In the genomic region with DNA sequence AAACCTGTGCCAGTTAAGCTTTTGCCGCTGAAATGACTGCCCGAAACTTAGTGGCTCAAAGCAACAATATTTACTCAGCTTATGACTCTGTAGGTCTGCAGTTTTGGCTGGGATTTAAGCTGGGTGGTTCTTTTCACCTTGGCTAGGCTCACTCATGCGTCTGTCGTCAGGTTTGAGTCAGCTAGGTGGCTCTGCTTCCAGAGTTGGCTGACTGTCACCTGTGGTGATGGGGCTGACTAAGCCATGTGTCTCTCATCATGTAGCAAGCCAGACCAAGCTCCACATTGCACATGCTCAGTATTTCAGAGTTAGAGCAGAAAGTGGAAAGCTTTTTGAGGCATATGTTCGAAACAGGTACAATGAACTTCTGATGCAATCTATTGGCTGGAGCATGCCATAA, we compare ENCODE assay signal across 33 cellular contexts.
DNase-seq lines count a peak whose midpoint lies in the region; ATAC-seq, FAIRE-seq and TF ChIP-seq lines count a peak whose summit lies in the region.
"Had no signal": no experiment of that assay in that cellular context is flagged by ENCODE, and none has a peak within 500 bp of the region (broad histone marks: within the 10 kb centered on the region; RNA-seq: fewer than 3 reads in every experiment).

No MANE protein-coding gene starts in this region.

- no peak overlapping the region for H3K27ac Mint-ChIP-seq in naive thymus-derived CD8-positive, alpha-beta T cell
- H3K27ac Mint-ChIP-seq in activated CD4-positive, alpha-beta memory T cell treated with anti-CD3 and anti-CD28 coated beads for 36 hours: no peak overlapping the region
- H3K27ac Mint-ChIP-seq: activated CD4-positive, alpha-beta T cell treated with anti-CD3 and anti-CD28 coated beads, Interleukin-2, amount 10 ng/mL, durations not matched to agents 24 days and 14 days; activated naive CD8-positive, alpha-beta T cell treated with anti-CD3 and anti-CD28 coated beads, Interleukin-2, amount 50 U/mL, for 24 hours; CD4-positive, CD25-positive, alpha-beta regulatory T cell; immature natural killer cell; naive B cell; stimulated activated naive B cell treated with anti-CD40 and anti-IgM and Interleukin-4, amounts not matched to agents 10 μg/mL and 1 μg/mL and 100 μg/mL, for 72 hours had no signal

- no peak for TF ChIP-seq CTCF in gastroesophageal sphincter (IDR thresholded peaks at IDR 0.05)

- FAIRE-seq in HTR-8/SVneo (lab: Jason Lieb, UNC): peak; percentile 65
- FAIRE-seq: A204.1, D721Med, endothelial cell of umbilical vein, frontal cortex, K562 had no signal

- H3K4me3 ChIP-seq in gastroesophageal sphincter: no peak overlapping the region
- H3K4me3 ChIP-seq: K562, prostate gland, suprapubic skin had no signal

- WGBS in gastroesophageal sphincter (ENCODE audit: low coverage in 1 of 2), 2 donors: 33 to 56% methylated on average over 3 of the region's 5 CpGs

- DNase-seq in A172 (ENCODE audit: low spot score) (peak; percentile 8), HTR-8/SVneo (ENCODE audit: insufficient read length, low spot score) (no peak), cerebellum (ENCODE audit: low spot score) (peak; percentile 76), mesenteric fat pad (ENCODE audit: low spot score) (no peak)
- no peak for DNase-seq in naive thymus-derived CD8-positive, alpha-beta T cell
- DNase-seq in activated CD4-positive, alpha-beta memory T cell treated with anti-CD3 and anti-CD28 coated beads for 36 hours: no peak
- DNase-seq: activated CD4-positive, alpha-beta T cell treated with anti-CD3 and anti-CD28 coated beads, Interleukin-2, amount 10 ng/mL, durations not matched to agents 24 days and 14 days; activated naive CD8-positive, alpha-beta T cell treated with anti-CD3 and anti-CD28 coated beads, Interleukin-2, amount 50 U/mL, for 24 hours; activated T-cell treated with anti-CD3 and anti-CD28 coated beads, Interleukin-2, amount 50 U/mL, for 48 hours; CD4-positive, CD25-positive, alpha-beta regulatory T cell; GOT3; hypothalamus; immature natural killer cell; MM.1S; naive B cell; NCI-H2029 treated with DMSO at 0.1 percent for 48 hours; NCI-H345; NCI-H748 treated with DMSO at 0.1 percent for 48 hours; nucleus accumbens; SK-N-SH; stimulated activated CD4-positive, alpha-beta T cell treated with anti-CD3 and anti-CD28 coated beads, Interleukin-15, amount 100 ng/mL, for 24 hours; stimulated activated naive B cell treated with anti-CD40 and anti-IgM and Interleukin-4, amounts not matched to agents 10 μg/mL and 1 μg/mL and 100 μg/mL, for 72 hours; WERI-Rb-1 had no signal

- no peaks in the 10 kb centered on the region for H3K9me3 ChIP-seq in gastroesophageal sphincter
- H3K9me3 ChIP-seq: prostate gland, SK-N-SH, suprapubic skin had no signal

- TF ChIP-seq EP300 in gastroesophageal sphincter (IDR thresholded peaks at IDR 0.05): no peak

- no peak for TF ChIP-seq POLR2A in gastroesophageal sphincter (IDR thresholded peaks at IDR 0.05)

- no peaks in the 10 kb centered on the region for H3K36me3 ChIP-seq in gastroesophageal sphincter
- H3K36me3 ChIP-seq: prostate gland, suprapubic skin, WERI-Rb-1 had no signal

- CTCF ChIA-PET in activated CD4-positive, alpha-beta memory T cell treated with anti-CD3 and anti-CD28 coated beads for 36 hours (lab: Charles Lee): no interaction called here

- H3K36me3 Mint-ChIP-seq in naive thymus-derived CD8-positive, alpha-beta T cell: no peaks in the 10 kb centered on the region
- H3K36me3 Mint-ChIP-seq in activated CD4-positive, alpha-beta memory T cell treated with anti-CD3 and anti-CD28 coated beads for 36 hours: no peaks in the 10 kb centered on the region
- H3K36me3 Mint-ChIP-seq: CD4-positive, CD25-positive, alpha-beta regulatory T cell; immature natural killer cell; naive B cell; stimulated activated naive B cell treated with anti-CD40 and anti-IgM and Interleukin-4, amounts not matched to agents 10 μg/mL and 1 μg/mL and 100 μg/mL, for 72 hours had no signal

- ATAC-seq in gastroesophageal sphincter (peak; percentile 64), HG02870 (IDR thresholded peaks at IDR 0.05; ENCODE audit: unreplicated experiment) (no peak)
- ATAC-seq in naive thymus-derived CD8-positive, alpha-beta T cell: no peak
- ATAC-seq: activated naive CD8-positive, alpha-beta T cell treated with anti-CD3 and anti-CD28 coated beads, Interleukin-2, amount 50 U/mL, for 24 hours; K562; left lobe of liver; stimulated activated naive B cell treated with anti-CD40 and anti-IgM and Interleukin-4, amounts not matched to agents 10 μg/mL and 1 μg/mL and 100 μg/mL, for 72 hours had no signal

- peaks cover 3 to 47% (median 8%) of the 10 kb centered on the region in 3 donors for H3K4me1 ChIP-seq in gastroesophageal sphincter
- H3K4me1 ChIP-seq: prostate gland had no signal

- no peaks in the 10 kb centered on the region for H3K27me3 ChIP-seq in gastroesophageal sphincter
- H3K27me3 ChIP-seq: suprapubic skin had no signal

- intact Hi-C loops in activated CD4-positive, alpha-beta memory T cell treated with anti-CD3 and anti-CD28 coated beads for 36 hours (cut with micrococcal nuclease): no loop called here

- peaks cover 0 to 4% (median 0%) of the 10 kb centered on the region in 9 donors for H3K9me3 Mint-ChIP-seq in naive thymus-derived CD8-positive, alpha-beta T cell
- H3K9me3 Mint-ChIP-seq in activated CD4-positive, alpha-beta memory T cell treated with anti-CD3 and anti-CD28 coated beads for 36 hours: peaks cover 2% of the 10 kb centered on the region
- H3K9me3 Mint-ChIP-seq: activated CD4-positive, alpha-beta T cell treated with anti-CD3 and anti-CD28 coated beads, Interleukin-2, amount 10 ng/mL, durations not matched to agents 24 days and 14 days; activated naive CD8-positive, alpha-beta T cell treated with anti-CD3 and anti-CD28 coated beads, Interleukin-2, amount 50 U/mL, for 24 hours; stimulated activated naive B cell treated with anti-CD40 and anti-IgM and Interleukin-4, amounts not matched to agents 10 μg/mL and 1 μg/mL and 100 μg/mL, for 72 hours had no signal

- H3K4me1 Mint-ChIP-seq in naive thymus-derived CD8-positive, alpha-beta T cell: no peaks in the 10 kb centered on the region
- H3K4me1 Mint-ChIP-seq in activated CD4-positive, alpha-beta memory T cell treated with anti-CD3 and anti-CD28 coated beads for 36 hours (ENCODE audit: low read depth): no peaks in the 10 kb centered on the region
- H3K4me1 Mint-ChIP-seq: activated CD4-positive, alpha-beta T cell treated with anti-CD3 and anti-CD28 coated beads, Interleukin-2, amount 10 ng/mL, durations not matched to agents 24 days and 14 days; activated naive CD8-positive, alpha-beta T cell treated with anti-CD3 and anti-CD28 coated beads, Interleukin-2, amount 50 U/mL, for 24 hours; CD4-positive, CD25-positive, alpha-beta regulatory T cell; immature natural killer cell; naive B cell; stimulated activated naive B cell treated with anti-CD40 and anti-IgM and Interleukin-4, amounts not matched to agents 10 μg/mL and 1 μg/mL and 100 μg/mL, for 72 hours had no signal

- no peak overlapping the region for H3K4me3 Mint-ChIP-seq in naive thymus-derived CD8-positive, alpha-beta T cell
- no peak overlapping the region for H3K4me3 Mint-ChIP-seq in activated CD4-positive, alpha-beta memory T cell treated with anti-CD3 and anti-CD28 coated beads for 36 hours
- H3K4me3 Mint-ChIP-seq: activated CD4-positive, alpha-beta T cell treated with anti-CD3 and anti-CD28 coated beads, Interleukin-2, amount 10 ng/mL, durations not matched to agents 24 days and 14 days; activated naive CD8-positive, alpha-beta T cell treated with anti-CD3 and anti-CD28 coated beads, Interleukin-2, amount 50 U/mL, for 24 hours; CD4-positive, CD25-positive, alpha-beta regulatory T cell; immature natural killer cell; naive B cell; stimulated activated naive B cell treated with anti-CD40 and anti-IgM and Interleukin-4, amounts not matched to agents 10 μg/mL and 1 μg/mL and 100 μg/mL, for 72 hours had no signal

- H3K27ac ChIP-seq in gastroesophageal sphincter: peak overlapping the region; percentile 7 to 71 (median 50)
- H3K27ac ChIP-seq: prostate gland, suprapubic skin, WERI-Rb-1 had no signal

- POLR2A ChIA-PET in naive thymus-derived CD8-positive, alpha-beta T cell (lab: Charles Lee): no interaction called here
- POLR2A ChIA-PET in activated CD4-positive, alpha-beta memory T cell treated with anti-CD3 and anti-CD28 coated beads for 36 hours (lab: Charles Lee): no interaction called here

- H3K27me3 Mint-ChIP-seq in naive thymus-derived CD8-positive, alpha-beta T cell: no peaks in the 10 kb centered on the region
- H3K27me3 Mint-ChIP-seq in activated CD4-positive, alpha-beta memory T cell treated with anti-CD3 and anti-CD28 coated beads for 36 hours: no peaks in the 10 kb centered on the region
- H3K27me3 Mint-ChIP-seq: activated CD4-positive, alpha-beta T cell treated with anti-CD3 and anti-CD28 coated beads, Interleukin-2, amount 10 ng/mL, durations not matched to agents 24 days and 14 days; CD4-positive, CD25-positive, alpha-beta regulatory T cell; stimulated activated naive B cell treated with anti-CD40 and anti-IgM and Interleukin-4, amounts not matched to agents 10 μg/mL and 1 μg/mL and 100 μg/mL, for 72 hours had no signal

Comparison
In these comparisons a context has a peak if more than half of its experiments do, and no peak if none do; other contexts are left out.
1. DNase-seq: peak in A172 (single experiment) and cerebellum (single experiment); none in HTR-8/SVneo (single experiment), naive thymus-derived CD8-positive, alpha-beta T cell (0 of 10), mesenteric fat pad (single experiment) and activated CD4-positive, alpha-beta memory T cell treated with anti-CD3 and anti-CD28 coated beads for 36 hours (single experiment).